In genomic region chr9:26157411-26157810, GRCh38 we compare ENCODE assay signal across 23 cellular contexts.
DNase-seq lines count a peak whose midpoint lies in the region; ATAC-seq and TF ChIP-seq lines count a peak whose summit lies in the region.
"Had no signal": no experiment of that assay in that cellular context is flagged by ENCODE, and none has a peak within 500 bp of the region (broad histone marks: within the 10 kb centered on the region; RNA-seq: fewer than 3 reads in every experiment).

No MANE protein-coding gene starts in this region.

- DNase-seq in renal cortical epithelial cell (ENCODE audit: low read depth): peak; percentile 28
- no peak for DNase-seq in inferior parietal cortex (ENCODE audit: extremely low spot score)
- DNase-seq in EL: no peak
- DNase-seq in lower leg skin (ENCODE audit: low spot score in 2 of 2): no peak
- DNase-seq: activated CD4-positive, alpha-beta T cell treated with anti-CD3 and anti-CD28 coated beads, Interleukin-2, amount 10 ng/mL, durations not matched to agents 7 days and 5 days; activated naive CD8-positive, alpha-beta T cell treated with anti-CD3 and anti-CD28 coated beads for 36 hours; brain microvascular endothelial cell; DMS 273 treated with DMSO at 0.1 percent for 48 hours; erythroblast; natural killer cell; NCI-H1092; NCI-H2107; NCI-H69; PC-9; psoas muscle; stimulated activated CD4-positive, alpha-beta T cell treated with anti-CD3 and anti-CD28 coated beads, Interleukin-12 subunit alpha, Interleukin-12 subunit beta, amount 100 ng/mL, for 4 hours; stimulated activated naive CD4-positive, alpha-beta T cell treated with Interleukin-2 at 50 U/mL for 16 hours; upper lobe of right lung had no signal

- ATAC-seq in GM19023 (IDR thresholded peaks at IDR 0.05; ENCODE audit: unreplicated experiment): peak; percentile 63
- ATAC-seq in HG02642 (IDR thresholded peaks at IDR 0.05; ENCODE audit: poor library complexity, unreplicated experiment): peak; percentile 83
- ATAC-seq in HG03432 (IDR thresholded peaks at IDR 0.05; ENCODE audit: unreplicated experiment): peak; percentile 96
- no peak for ATAC-seq in GM21447 (IDR thresholded peaks at IDR 0.05; ENCODE audit: unreplicated experiment)
- ATAC-seq: K562, natural killer cell, psoas muscle, upper lobe of right lung had no signal

- no peak for TF ChIP-seq CTCF in lower leg skin (IDR thresholded peaks at IDR 0.05)

- TF ChIP-seq POLR2A in lower leg skin (IDR thresholded peaks at IDR 0.05): no peak

- 82 to 83% methylated on average over 5 of the region's 5 CpGs for WGBS in lower leg skin, 2 donors

- no peak overlapping the region for H3K4me3 ChIP-seq in lower leg skin (ENCODE audit: low read depth, poor library complexity, severe bottlenecking)
- H3K4me3 ChIP-seq: K562, PC-9, psoas muscle, upper lobe of right lung had no signal

- intact Hi-C loops in lower leg skin (cut with DNase I; ENCODE audit: low total_unique reads): no loop called here
